In the genomic region with DNA sequence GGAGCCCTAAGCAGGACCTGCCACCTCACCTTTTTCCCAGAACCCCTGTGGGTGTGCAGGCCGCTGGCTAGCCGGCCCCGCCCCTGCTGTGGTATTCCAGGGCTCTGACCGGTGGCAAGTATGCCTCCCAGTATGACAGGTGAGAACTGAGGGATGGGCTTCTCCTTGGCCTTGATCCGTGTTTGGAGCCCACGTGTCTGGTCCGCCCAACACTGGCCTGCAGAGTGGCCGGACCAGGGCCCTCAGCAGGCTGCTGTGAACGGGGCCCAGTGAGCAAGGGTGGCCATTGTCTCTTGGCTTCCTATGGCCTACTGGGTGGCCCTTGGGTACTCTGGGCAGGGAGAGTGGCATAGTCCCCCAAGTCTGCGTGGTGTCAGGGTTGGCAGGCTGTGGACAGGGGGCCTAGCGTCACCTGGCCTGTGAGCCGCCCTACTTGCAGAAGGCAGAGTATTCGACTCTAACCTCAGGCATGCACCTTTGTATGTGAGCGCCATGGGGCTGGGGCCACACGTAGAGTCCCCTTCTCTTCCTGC, we compare ENCODE assay signal across 8 cellular contexts. TPM values are rescaled to one million over a fixed set of nuclear protein-coding genes. Genes with fewer than 3 reads are reported as not detected.
DNase-seq lines count a peak whose midpoint lies in the region; ATAC-seq and TF ChIP-seq lines count a peak whose summit lies in the region.

No MANE protein-coding gene starts in this region.

- H3K36me3 ChIP-seq in PC-3 (ENCODE audit: low read depth, low read length) (no peaks in the 10 kb centered on the region), neutrophil (peaks cover 48% of the 10 kb centered on the region)

- peaks cover 73% of the 10 kb centered on the region for H3K4me1 Mint-ChIP-seq in dendritic cell treated with granulocyte-macrophage colony-stimulating factor and Interleukin-4, amounts not matched to agents 40 ng/mL and 50 ng/mL, for 4 days (ENCODE audit: low read depth)

- BruUV-seq in PC-3 (replicated peaks; lab: Mats Ljungman, UMichigan) = no TSS peak

- ATAC-seq in PC-3 = no peak

- H3K9me3 ChIP-seq in PC-3 (ENCODE audit: low read length) (no peaks in the 10 kb centered on the region), neutrophil (no peaks in the 10 kb centered on the region)

- H4K20me1 ChIP-seq in PC-3 (ENCODE audit: low read length) = no peaks in the 10 kb centered on the region

- H3K4me1 ChIP-seq in PC-3 (ENCODE audit: insufficient read depth, low read length) = peaks cover 37% of the 10 kb centered on the region
- H3K4me1 ChIP-seq in neutrophil (ENCODE audit: control insufficient read depth in 1 of 2, insufficient read depth in 1 of 2, low read depth in 1 of 2, low read length in 1 of 2) = peaks cover 53 to 60% of the 10 kb centered on the region in 2 experiments

- TF ChIP-seq CTCF in C4-2B (conservative IDR thresholded peaks at IDR 0.05) = no peak
- no peak for TF ChIP-seq CTCF in PC-3 (conservative IDR thresholded peaks at IDR 0.05; ENCODE audit: low read depth, low read length)
- no peak for TF ChIP-seq CTCF in neutrophil (IDR thresholded peaks at IDR 0.05)

- H3K9me3 Mint-ChIP-seq in dendritic cell treated with granulocyte-macrophage colony-stimulating factor and Interleukin-4, amounts not matched to agents 40 ng/mL and 50 ng/mL, for 4 days = no peaks in the 10 kb centered on the region

- CTCF ChIA-PET in PC-3 (lab: Charles Lee) = no interaction called here

- no peaks in the 10 kb centered on the region for H3K27me3 ChIP-seq in PC-3 (ENCODE audit: low read length)
- no peaks in the 10 kb centered on the region for H3K27me3 ChIP-seq in neutrophil

- peaks cover 68% of the 10 kb centered on the region for H3K36me3 Mint-ChIP-seq in dendritic cell treated with granulocyte-macrophage colony-stimulating factor and Interleukin-4, amounts not matched to agents 40 ng/mL and 50 ng/mL, for 4 days (ENCODE audit: low read depth)

- no peak for DNase-seq in PC-3
- no peak for DNase-seq in occipital lobe (lab: John Stamatoyannopoulos, UW)
- no peak for DNase-seq in NCI-H510A treated with DMSO at 0.1 percent for 48 hours (lab: John Stamatoyannopoulos, UW)
- no peak for DNase-seq in SW 1271 (lab: John Stamatoyannopoulos, UW)
- no peak for DNase-seq in cerebellum (ENCODE audit: low spot score)

- peak overlapping the region; percentile 88 for H3K27ac Mint-ChIP-seq in dendritic cell treated with granulocyte-macrophage colony-stimulating factor and Interleukin-4, amounts not matched to agents 40 ng/mL and 50 ng/mL, for 4 days

- peaks cover 26% of the 10 kb centered on the region for H3K79me2 ChIP-seq in PC-3 (ENCODE audit: low read length)

- no peaks in the 10 kb centered on the region for H3F3A ChIP-seq in PC-3 (ENCODE audit: low read length, unreplicated experiment)

- intact Hi-C loops in PC-3 (cut with micrococcal nuclease) = no loop called here
- intact Hi-C loops in dendritic cell treated with granulocyte-macrophage colony-stimulating factor and Interleukin-4, amounts not matched to agents 40 ng/mL and 50 ng/mL, for 4 days (cut with micrococcal nuclease) = loop anchor here (5.0 to 10.0 kb wide), 2 partner anchors 57 to 1045 kb away; a partner anchor contains a TSS

- H3K4me3 ChIP-seq in PC-3 (ENCODE audit: low read length) (peak overlapping the region; percentile 78), neutrophil (ENCODE audit: low read depth in 1 of 2, low read length in 1 of 2) (peak overlapping the region; percentile 65 to 75)

- H3K27me3 Mint-ChIP-seq in dendritic cell treated with granulocyte-macrophage colony-stimulating factor and Interleukin-4, amounts not matched to agents 40 ng/mL and 50 ng/mL, for 4 days = no peaks in the 10 kb centered on the region

- H3K9ac ChIP-seq in PC-3 (ENCODE audit: low read length) = no peak overlapping the region

- H3K27ac ChIP-seq in C4-2B (peak overlapping the region; percentile 94; the same call in 1 of the 2 replicates), PC-3 (ENCODE audit: low read length) (no peak overlapping the region), neutrophil (peak overlapping the region; percentile 90)

- peak overlapping the region; percentile 93 for H3K4me2 ChIP-seq in PC-3 (ENCODE audit: low read length)

- no peaks in the 10 kb centered on the region for H3K9me2 ChIP-seq in PC-3 (replicated peaks; ENCODE audit: low read length)

- POLR2A ChIA-PET in PC-3 (lab: Charles Lee; ENCODE audit: unreplicated experiment) = no interaction called here

- H3K4me3 Mint-ChIP-seq in dendritic cell treated with granulocyte-macrophage colony-stimulating factor and Interleukin-4, amounts not matched to agents 40 ng/mL and 50 ng/mL, for 4 days = peak overlapping the region; percentile 87

- H2AFZ ChIP-seq in PC-3 (ENCODE audit: low read length) = no peak overlapping the region

RNA-seq across cellular contexts. Expression of a gene that starts 1.8 kb away (rescaled TPM):
- 25.8 and 44.5 TPM in 2 replicates for total RNA-seq in PC-3 (2014; rRNA removed)
- total RNA-seq in occipital lobe = 4.4 TPM
- 5.4 TPM for total RNA-seq in cerebellum

RNA-seq across cellular contexts. Expression of a gene that starts 9.9 kb away (rescaled TPM):
- total RNA-seq in PC-3 (2014; rRNA removed) (8.3 and 11.9 TPM in 2 replicates), occipital lobe (8.9 TPM), cerebellum (3.1 TPM)

RNA-seq across cellular contexts. Expression of a gene that starts 12.3 kb away (rescaled TPM):
- total RNA-seq in PC-3 (2014; rRNA removed) (10.2 and 19.5 TPM in 2 replicates), occipital lobe (5.6 TPM), cerebellum (13.2 TPM)

RNA-seq across cellular contexts. Expression of a gene that starts 16.5 kb away (rescaled TPM):
- total RNA-seq in PC-3 (2014; rRNA removed) (32.2 and 40.1 TPM in 2 replicates), occipital lobe (27.1 TPM), cerebellum (31.2 TPM)

RNA-seq across cellular contexts. Expression of a gene that starts 55.2 kb away (rescaled TPM):
- total RNA-seq in PC-3 (2014; rRNA removed) (2.4 and 5.2 TPM in 2 replicates), occipital lobe (0.31 TPM), cerebellum (2.4 TPM)
